In the genomic region with DNA sequence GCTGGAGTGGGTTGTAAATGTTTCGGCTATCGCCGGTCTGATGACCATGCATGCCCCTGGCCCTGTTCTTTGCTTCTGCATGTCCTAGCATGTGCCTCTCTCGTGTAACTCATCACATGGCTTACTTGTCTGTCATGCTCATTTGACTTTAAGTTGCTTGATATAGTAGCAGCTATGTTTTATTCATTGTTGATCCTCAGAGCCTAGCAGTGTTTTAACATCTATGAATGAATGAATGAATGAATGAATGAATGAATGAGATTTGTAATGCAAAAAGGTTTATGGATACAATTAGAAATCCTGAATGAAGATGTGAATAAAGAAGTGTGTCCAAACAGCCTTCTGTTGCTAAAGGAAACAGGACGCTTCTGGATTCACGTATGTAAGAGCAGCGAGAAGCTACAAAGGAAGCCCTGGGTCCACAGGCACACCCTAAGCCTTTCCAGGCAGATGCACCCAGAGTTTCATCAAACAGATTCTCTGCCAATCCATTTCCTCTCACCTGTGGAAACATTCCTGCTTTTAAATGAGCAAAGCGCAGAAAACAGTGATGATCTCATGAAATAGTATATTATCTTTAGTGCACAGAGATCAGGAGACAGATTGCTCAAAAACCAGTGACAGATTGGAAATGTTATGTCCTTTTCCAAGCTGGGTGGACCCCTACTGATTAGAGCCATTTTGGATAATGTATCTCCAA, we compare ENCODE assay signal across 1 cellular context.
TF ChIP-seq lines count a peak whose summit lies in the region.

No MANE protein-coding gene starts in this region.

TF ChIP-seq in HCT116, 20 proteins besides CTCF, POLR2A, EP300 and RAD21 (continued from another document):
- TF ChIP-seq, protein P1, sequence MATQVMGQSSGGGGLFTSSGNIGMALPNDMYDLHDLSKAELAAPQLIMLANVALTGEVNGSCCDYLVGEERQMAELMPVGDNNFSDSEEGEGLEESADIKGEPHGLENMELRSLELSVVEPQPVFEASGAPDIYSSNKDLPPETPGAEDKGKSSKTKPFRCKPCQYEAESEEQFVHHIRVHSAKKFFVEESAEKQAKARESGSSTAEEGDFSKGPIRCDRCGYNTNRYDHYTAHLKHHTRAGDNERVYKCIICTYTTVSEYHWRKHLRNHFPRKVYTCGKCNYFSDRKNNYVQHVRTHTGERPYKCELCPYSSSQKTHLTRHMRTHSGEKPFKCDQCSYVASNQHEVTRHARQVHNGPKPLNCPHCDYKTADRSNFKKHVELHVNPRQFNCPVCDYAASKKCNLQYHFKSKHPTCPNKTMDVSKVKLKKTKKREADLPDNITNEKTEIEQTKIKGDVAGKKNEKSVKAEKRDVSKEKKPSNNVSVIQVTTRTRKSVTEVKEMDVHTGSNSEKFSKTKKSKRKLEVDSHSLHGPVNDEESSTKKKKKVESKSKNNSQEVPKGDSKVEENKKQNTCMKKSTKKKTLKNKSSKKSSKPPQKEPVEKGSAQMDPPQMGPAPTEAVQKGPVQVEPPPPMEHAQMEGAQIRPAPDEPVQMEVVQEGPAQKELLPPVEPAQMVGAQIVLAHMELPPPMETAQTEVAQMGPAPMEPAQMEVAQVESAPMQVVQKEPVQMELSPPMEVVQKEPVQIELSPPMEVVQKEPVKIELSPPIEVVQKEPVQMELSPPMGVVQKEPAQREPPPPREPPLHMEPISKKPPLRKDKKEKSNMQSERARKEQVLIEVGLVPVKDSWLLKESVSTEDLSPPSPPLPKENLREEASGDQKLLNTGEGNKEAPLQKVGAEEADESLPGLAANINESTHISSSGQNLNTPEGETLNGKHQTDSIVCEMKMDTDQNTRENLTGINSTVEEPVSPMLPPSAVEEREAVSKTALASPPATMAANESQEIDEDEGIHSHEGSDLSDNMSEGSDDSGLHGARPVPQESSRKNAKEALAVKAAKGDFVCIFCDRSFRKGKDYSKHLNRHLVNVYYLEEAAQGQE (IDR thresholded peaks at IDR 0.05; ENCODE audit: low read depth) = no peak
- no peak for TF ChIP-seq ZFX (IDR thresholded peaks at IDR 0.05)
